In the genomic region with DNA sequence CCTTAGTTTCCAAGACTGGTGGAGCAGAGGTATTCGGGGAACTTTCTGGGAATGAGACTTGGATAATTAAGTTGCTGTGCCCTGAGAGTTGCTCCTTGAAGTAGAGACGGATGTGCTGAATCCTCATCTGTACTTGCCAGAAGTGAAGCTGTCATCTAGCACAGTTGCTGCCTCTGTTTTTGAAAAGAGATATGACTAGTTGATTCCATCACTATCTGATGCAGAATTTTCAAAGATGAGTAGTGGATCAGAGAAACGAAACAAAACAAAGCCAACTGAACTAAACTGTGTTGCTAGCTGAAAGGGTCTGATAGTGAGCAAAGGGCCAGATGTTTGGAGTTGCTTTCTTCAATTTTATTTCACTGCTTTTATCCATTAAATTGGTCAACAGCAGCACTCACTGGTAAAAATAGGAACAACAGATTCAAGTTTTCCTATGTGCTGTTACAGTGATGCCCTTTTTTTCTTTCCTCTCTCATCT, we compare ENCODE assay signal across 1 cellular context.
TF ChIP-seq lines count a peak whose summit lies in the region.

No MANE protein-coding gene starts in this region.

TF ChIP-seq in K562, 482 proteins besides CTCF, POLR2A, EP300 and RAD21 (continued from another document and continues in another):
- TF ChIP-seq NFXL1 (CRISPR knock-in tag; IDR thresholded peaks at IDR 0.05) (no peak), CHCHD3 (CRISPR knock-in tag; IDR thresholded peaks at IDR 0.05) (no peak), ZBTB1 (CRISPR knock-in tag; IDR thresholded peaks at IDR 0.05; ENCODE audit: borderline replicate concordance, low read depth) (no peak), ZNF699 (CRISPR knock-in tag; IDR thresholded peaks at IDR 0.05; ENCODE audit: insufficient replicate concordance) (no peak), HDAC2 (IDR thresholded peaks at IDR 0.05) (peak; percentile 95), SIRT6 (IDR thresholded peaks at IDR 0.05; ENCODE audit: low read depth, low read length) (no peak), ZNF282 (CRISPR knock-in tag; IDR thresholded peaks at IDR 0.05) (no peak), GATAD2A (IDR thresholded peaks at IDR 0.05) (peak; percentile 97), PRPF4 (IDR thresholded peaks at IDR 0.05; ENCODE audit: insufficient read depth, low read depth, low read length, poor library complexity, severe bottlenecking) (no peak), POLR2B (IDR thresholded peaks at IDR 0.05; ENCODE audit: low read depth, partially characterized antibody) (no peak), HNRNPL (IDR thresholded peaks at IDR 0.05; ENCODE audit: low read depth, low read length) (no peak), KDM5B (IDR thresholded peaks at IDR 0.05; ENCODE audit: insufficient replicate concordance, low read depth, low read length) (no peak), MTA3 (IDR thresholded peaks at IDR 0.05; ENCODE audit: borderline replicate concordance) (peak; percentile 75), ZNF830 (CRISPR knock-in tag; IDR thresholded peaks at IDR 0.05) (no peak), MTF1 (CRISPR knock-in tag; IDR thresholded peaks at IDR 0.05; ENCODE audit: borderline replicate concordance) (no peak), IFI16 (CRISPR knock-in tag; IDR thresholded peaks at IDR 0.05) (no peak), RBBP5 (IDR thresholded peaks at IDR 0.05; ENCODE audit: borderline replicate concordance, insufficient read depth, low read length, poor library complexity, severe bottlenecking) (no peak), GTF2F1 (IDR thresholded peaks at IDR 0.05; ENCODE audit: low read depth, low read length) (no peak), ZNF146 (CRISPR knock-in tag; IDR thresholded peaks at IDR 0.05; ENCODE audit: unreplicated experiment) (no peak), TAF9B (IDR thresholded peaks at IDR 0.05; ENCODE audit: partially characterized antibody) (peak; percentile 22), ETV6 (IDR thresholded peaks at IDR 0.05; ENCODE audit: borderline replicate concordance in 1 of 2, low read depth in 2 of 2, low read length in 1 of 2) (no peak), ETV6 (CRISPR knock-in tag; IDR thresholded peaks at IDR 0.05; ENCODE audit: borderline replicate concordance) (no peak), PPARD (CRISPR knock-in tag; IDR thresholded peaks at IDR 0.05) (no peak), MCM5 (IDR thresholded peaks at IDR 0.05; ENCODE audit: low read depth) (no peak), KLF16 (IDR thresholded peaks at IDR 0.05) (peak; percentile 94), YBX1 (IDR thresholded peaks at IDR 0.05) (no peak), CHD1 (IDR thresholded peaks at IDR 0.05; ENCODE audit: low read length) (no peak), DACH1 (IDR thresholded peaks at IDR 0.05; ENCODE audit: partially characterized antibody) (no peak), ZFP1 (CRISPR knock-in tag; IDR thresholded peaks at IDR 0.05) (no peak), ZNF12 (CRISPR knock-in tag; IDR thresholded peaks at IDR 0.05) (no peak), ZNF445 (CRISPR knock-in tag; IDR thresholded peaks at IDR 0.05; ENCODE audit: low read depth) (no peak), ZNF253 (CRISPR knock-in tag; conservative IDR thresholded peaks at IDR 0.05) (no peak), ZNF124 (CRISPR knock-in tag; IDR thresholded peaks at IDR 0.05) (no peak), RBM34 (IDR thresholded peaks at IDR 0.05; ENCODE audit: borderline replicate concordance, insufficient read depth, low read length) (no peak), TCF7 (IDR thresholded peaks at IDR 0.05; ENCODE audit: borderline replicate concordance) (no peak), FOSL1 (tag; conservative IDR thresholded peaks at IDR 0.05) (peak; percentile 95), XRCC5 (IDR thresholded peaks at IDR 0.05; ENCODE audit: low read depth, low read length) (no peak), ASH1L (IDR thresholded peaks at IDR 0.05; ENCODE audit: borderline replicate concordance, low read depth, partially characterized antibody) (no peak), ZNF766 (CRISPR knock-in tag; conservative IDR thresholded peaks at IDR 0.05) (peak; percentile 81), ETS2 (tag; IDR thresholded peaks at IDR 0.05; ENCODE audit: borderline replicate concordance, poor library complexity, severe bottlenecking) (no peak), CBFB (CRISPR knock-in tag; IDR thresholded peaks at IDR 0.05) (no peak), ELF1 (tag; IDR thresholded peaks at IDR 0.05) (no peak), ZFP36 (IDR thresholded peaks at IDR 0.05; ENCODE audit: low read depth, low read length, partially characterized antibody) (no peak), STAT5B (CRISPR knock-in tag; IDR thresholded peaks at IDR 0.05) (no peak), EZH2 (IDR thresholded peaks at IDR 0.05; ENCODE audit: borderline replicate concordance, low read depth, low read length) (no peak), ZNF212 (CRISPR knock-in tag; IDR thresholded peaks at IDR 0.05) (no peak), EGR1 (conservative IDR thresholded peaks at IDR 0.05) (no peak)
- TF ChIP-seq, protein P1, sequence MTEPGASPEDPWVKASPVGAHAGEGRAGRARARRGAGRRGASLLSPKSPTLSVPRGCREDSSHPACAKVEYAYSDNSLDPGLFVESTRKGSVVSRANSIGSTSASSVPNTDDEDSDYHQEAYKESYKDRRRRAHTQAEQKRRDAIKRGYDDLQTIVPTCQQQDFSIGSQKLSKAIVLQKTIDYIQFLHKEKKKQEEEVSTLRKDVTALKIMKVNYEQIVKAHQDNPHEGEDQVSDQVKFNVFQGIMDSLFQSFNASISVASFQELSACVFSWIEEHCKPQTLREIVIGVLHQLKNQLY (CRISPR knock-in tag; conservative IDR thresholded peaks at IDR 0.05): no peak
- TF ChIP-seq, protein P2, sequence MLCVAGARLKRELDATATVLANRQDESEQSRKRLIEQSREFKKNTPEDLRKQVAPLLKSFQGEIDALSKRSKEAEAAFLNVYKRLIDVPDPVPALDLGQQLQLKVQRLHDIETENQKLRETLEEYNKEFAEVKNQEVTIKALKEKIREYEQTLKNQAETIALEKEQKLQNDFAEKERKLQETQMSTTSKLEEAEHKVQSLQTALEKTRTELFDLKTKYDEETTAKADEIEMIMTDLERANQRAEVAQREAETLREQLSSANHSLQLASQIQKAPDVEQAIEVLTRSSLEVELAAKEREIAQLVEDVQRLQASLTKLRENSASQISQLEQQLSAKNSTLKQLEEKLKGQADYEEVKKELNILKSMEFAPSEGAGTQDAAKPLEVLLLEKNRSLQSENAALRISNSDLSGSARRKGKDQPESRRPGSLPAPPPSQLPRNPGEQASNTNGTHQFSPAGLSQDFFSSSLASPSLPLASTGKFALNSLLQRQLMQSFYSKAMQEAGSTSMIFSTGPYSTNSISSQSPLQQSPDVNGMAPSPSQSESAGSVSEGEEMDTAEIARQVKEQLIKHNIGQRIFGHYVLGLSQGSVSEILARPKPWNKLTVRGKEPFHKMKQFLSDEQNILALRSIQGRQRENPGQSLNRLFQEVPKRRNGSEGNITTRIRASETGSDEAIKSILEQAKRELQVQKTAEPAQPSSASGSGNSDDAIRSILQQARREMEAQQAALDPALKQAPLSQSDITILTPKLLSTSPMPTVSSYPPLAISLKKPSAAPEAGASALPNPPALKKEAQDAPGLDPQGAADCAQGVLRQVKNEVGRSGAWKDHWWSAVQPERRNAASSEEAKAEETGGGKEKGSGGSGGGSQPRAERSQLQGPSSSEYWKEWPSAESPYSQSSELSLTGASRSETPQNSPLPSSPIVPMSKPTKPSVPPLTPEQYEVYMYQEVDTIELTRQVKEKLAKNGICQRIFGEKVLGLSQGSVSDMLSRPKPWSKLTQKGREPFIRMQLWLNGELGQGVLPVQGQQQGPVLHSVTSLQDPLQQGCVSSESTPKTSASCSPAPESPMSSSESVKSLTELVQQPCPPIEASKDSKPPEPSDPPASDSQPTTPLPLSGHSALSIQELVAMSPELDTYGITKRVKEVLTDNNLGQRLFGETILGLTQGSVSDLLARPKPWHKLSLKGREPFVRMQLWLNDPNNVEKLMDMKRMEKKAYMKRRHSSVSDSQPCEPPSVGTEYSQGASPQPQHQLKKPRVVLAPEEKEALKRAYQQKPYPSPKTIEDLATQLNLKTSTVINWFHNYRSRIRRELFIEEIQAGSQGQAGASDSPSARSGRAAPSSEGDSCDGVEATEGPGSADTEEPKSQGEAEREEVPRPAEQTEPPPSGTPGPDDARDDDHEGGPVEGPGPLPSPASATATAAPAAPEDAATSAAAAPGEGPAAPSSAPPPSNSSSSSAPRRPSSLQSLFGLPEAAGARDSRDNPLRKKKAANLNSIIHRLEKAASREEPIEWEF (CRISPR knock-in tag; IDR thresholded peaks at IDR 0.05): no peak
- TF ChIP-seq, protein P3, sequence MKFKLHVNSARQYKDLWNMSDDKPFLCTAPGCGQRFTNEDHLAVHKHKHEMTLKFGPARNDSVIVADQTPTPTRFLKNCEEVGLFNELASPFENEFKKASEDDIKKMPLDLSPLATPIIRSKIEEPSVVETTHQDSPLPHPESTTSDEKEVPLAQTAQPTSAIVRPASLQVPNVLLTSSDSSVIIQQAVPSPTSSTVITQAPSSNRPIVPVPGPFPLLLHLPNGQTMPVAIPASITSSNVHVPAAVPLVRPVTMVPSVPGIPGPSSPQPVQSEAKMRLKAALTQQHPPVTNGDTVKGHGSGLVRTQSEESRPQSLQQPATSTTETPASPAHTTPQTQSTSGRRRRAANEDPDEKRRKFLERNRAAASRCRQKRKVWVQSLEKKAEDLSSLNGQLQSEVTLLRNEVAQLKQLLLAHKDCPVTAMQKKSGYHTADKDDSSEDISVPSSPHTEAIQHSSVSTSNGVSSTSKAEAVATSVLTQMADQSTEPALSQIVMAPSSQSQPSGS (CRISPR knock-in tag; IDR thresholded peaks at IDR 0.05): no peak
- TF ChIP-seq, protein P4, sequence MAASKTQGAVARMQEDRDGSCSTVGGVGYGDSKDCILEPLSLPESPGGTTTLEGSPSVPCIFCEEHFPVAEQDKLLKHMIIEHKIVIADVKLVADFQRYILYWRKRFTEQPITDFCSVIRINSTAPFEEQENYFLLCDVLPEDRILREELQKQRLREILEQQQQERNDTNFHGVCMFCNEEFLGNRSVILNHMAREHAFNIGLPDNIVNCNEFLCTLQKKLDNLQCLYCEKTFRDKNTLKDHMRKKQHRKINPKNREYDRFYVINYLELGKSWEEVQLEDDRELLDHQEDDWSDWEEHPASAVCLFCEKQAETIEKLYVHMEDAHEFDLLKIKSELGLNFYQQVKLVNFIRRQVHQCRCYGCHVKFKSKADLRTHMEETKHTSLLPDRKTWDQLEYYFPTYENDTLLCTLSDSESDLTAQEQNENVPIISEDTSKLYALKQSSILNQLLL (CRISPR knock-in tag; IDR thresholded peaks at IDR 0.05; ENCODE audit: borderline replicate concordance): no peak
- TF ChIP-seq, protein P5, sequence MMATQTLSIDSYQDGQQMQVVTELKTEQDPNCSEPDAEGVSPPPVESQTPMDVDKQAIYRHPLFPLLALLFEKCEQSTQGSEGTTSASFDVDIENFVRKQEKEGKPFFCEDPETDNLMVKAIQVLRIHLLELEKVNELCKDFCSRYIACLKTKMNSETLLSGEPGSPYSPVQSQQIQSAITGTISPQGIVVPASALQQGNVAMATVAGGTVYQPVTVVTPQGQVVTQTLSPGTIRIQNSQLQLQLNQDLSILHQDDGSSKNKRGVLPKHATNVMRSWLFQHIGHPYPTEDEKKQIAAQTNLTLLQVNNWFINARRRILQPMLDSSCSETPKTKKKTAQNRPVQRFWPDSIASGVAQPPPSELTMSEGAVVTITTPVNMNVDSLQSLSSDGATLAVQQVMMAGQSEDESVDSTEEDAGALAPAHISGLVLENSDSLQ (IDR thresholded peaks at IDR 0.05): peak; percentile 62
- TF ChIP-seq, protein P6, sequence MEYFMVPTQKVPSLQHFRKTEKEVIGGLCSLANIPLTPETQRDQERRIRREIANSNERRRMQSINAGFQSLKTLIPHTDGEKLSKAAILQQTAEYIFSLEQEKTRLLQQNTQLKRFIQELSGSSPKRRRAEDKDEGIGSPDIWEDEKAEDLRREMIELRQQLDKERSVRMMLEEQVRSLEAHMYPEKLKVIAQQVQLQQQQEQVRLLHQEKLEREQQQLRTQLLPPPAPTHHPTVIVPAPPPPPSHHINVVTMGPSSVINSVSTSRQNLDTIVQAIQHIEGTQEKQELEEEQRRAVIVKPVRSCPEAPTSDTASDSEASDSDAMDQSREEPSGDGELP (CRISPR knock-in tag; IDR thresholded peaks at IDR 0.05; ENCODE audit: borderline replicate concordance): 0 out of 2 replicates have a peak, but pooled peaks have one; percentile 11
- TF ChIP-seq, protein P7, sequence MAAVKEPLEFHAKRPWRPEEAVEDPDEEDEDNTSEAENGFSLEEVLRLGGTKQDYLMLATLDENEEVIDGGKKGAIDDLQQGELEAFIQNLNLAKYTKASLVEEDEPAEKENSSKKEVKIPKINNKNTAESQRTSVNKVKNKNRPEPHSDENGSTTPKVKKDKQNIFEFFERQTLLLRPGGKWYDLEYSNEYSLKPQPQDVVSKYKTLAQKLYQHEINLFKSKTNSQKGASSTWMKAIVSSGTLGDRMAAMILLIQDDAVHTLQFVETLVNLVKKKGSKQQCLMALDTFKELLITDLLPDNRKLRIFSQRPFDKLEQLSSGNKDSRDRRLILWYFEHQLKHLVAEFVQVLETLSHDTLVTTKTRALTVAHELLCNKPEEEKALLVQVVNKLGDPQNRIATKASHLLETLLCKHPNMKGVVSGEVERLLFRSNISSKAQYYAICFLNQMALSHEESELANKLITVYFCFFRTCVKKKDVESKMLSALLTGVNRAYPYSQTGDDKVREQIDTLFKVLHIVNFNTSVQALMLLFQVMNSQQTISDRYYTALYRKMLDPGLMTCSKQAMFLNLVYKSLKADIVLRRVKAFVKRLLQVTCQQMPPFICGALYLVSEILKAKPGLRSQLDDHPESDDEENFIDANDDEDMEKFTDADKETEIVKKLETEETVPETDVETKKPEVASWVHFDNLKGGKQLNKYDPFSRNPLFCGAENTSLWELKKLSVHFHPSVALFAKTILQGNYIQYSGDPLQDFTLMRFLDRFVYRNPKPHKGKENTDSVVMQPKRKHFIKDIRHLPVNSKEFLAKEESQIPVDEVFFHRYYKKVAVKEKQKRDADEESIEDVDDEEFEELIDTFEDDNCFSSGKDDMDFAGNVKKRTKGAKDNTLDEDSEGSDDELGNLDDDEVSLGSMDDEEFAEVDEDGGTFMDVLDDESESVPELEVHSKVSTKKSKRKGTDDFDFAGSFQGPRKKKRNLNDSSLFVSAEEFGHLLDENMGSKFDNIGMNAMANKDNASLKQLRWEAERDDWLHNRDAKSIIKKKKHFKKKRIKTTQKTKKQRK (IDR thresholded peaks at IDR 0.05; ENCODE audit: borderline replicate concordance, low read depth, low read length): no peak
- TF ChIP-seq, protein P8, sequence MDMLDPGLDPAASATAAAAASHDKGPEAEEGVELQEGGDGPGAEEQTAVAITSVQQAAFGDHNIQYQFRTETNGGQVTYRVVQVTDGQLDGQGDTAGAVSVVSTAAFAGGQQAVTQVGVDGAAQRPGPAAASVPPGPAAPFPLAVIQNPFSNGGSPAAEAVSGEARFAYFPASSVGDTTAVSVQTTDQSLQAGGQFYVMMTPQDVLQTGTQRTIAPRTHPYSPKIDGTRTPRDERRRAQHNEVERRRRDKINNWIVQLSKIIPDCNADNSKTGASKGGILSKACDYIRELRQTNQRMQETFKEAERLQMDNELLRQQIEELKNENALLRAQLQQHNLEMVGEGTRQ (CRISPR knock-in tag; IDR thresholded peaks at IDR 0.05): no peak
